9 cellular contexts compared by ENCODE assay signal in genomic region chr5:171342362-171343111, GRCh38. TPM values are rescaled to one million over a fixed set of nuclear protein-coding genes. Genes with fewer than 3 reads are reported as not detected.
A peak's percentile ranks its signal among the peaks of the same experiment; 100 is the strongest.
DNase-seq lines count a peak whose midpoint lies in the region; ATAC-seq and TF ChIP-seq lines count a peak whose summit lies in the region.
"Had no signal": no experiment of that assay in that cellular context is flagged by ENCODE, and none has a peak within 500 bp of the region (broad histone marks: within the 10 kb centered on the region; RNA-seq: fewer than 3 reads in every experiment).

No MANE protein-coding gene starts in this region.

- no peak overlapping the region for H3K27ac Mint-ChIP-seq in activated CD4-positive, alpha-beta memory T cell treated with anti-CD3 and anti-CD28 coated beads, Interleukin-2, amount 10 ng/mL, durations not matched to agents 7 days and 5 days
- no peak overlapping the region for H3K27ac Mint-ChIP-seq in glutamatergic neuron (ENCODE audit: unreplicated experiment)

- no peak overlapping the region for H3K4me3 Mint-ChIP-seq in activated CD4-positive, alpha-beta memory T cell treated with anti-CD3 and anti-CD28 coated beads, Interleukin-2, amount 10 ng/mL, durations not matched to agents 7 days and 5 days
- H3K4me3 Mint-ChIP-seq in glutamatergic neuron (ENCODE audit: unreplicated experiment) = no peak overlapping the region

- peak; percentile 63 for ATAC-seq in HG02588 (IDR thresholded peaks at IDR 0.05; ENCODE audit: unreplicated experiment)

- TF ChIP-seq CTCF in cardiac muscle cell (IDR thresholded peaks at IDR 0.05; ENCODE audit: low read depth, low read length) (peak; percentile 73), glutamatergic neuron (IDR thresholded peaks at IDR 0.05; ENCODE audit: partially characterized antibody, unreplicated experiment) (peak; percentile 71), retinal pigment epithelial cell (conservative IDR thresholded peaks at IDR 0.05; ENCODE audit: low read depth, low read length) (peak; percentile 80)

- POLR2A ChIA-PET in activated CD4-positive, alpha-beta memory T cell treated with anti-CD3 and anti-CD28 coated beads, Interleukin-2, amount 10 ng/mL, durations not matched to agents 7 days and 5 days (lab: Charles Lee) = no interaction called here

- no peaks in the 10 kb centered on the region for H3K36me3 Mint-ChIP-seq in activated CD4-positive, alpha-beta memory T cell treated with anti-CD3 and anti-CD28 coated beads, Interleukin-2, amount 10 ng/mL, durations not matched to agents 7 days and 5 days (ENCODE audit: low read depth)
- no peaks in the 10 kb centered on the region for H3K36me3 Mint-ChIP-seq in glutamatergic neuron (ENCODE audit: unreplicated experiment)

- no peaks in the 10 kb centered on the region for H3K36me3 ChIP-seq in cardiac muscle cell

- H3K27ac ChIP-seq in cardiac muscle cell = no peak overlapping the region
- H3K27ac ChIP-seq: epithelial cell of prostate had no signal

- H3K27me3 Mint-ChIP-seq in activated CD4-positive, alpha-beta memory T cell treated with anti-CD3 and anti-CD28 coated beads, Interleukin-2, amount 10 ng/mL, durations not matched to agents 7 days and 5 days = peaks cover 16% of the 10 kb centered on the region
- H3K27me3 Mint-ChIP-seq in glutamatergic neuron (ENCODE audit: unreplicated experiment) = peaks cover 2% of the 10 kb centered on the region

- CTCF ChIA-PET in activated CD4-positive, alpha-beta memory T cell treated with anti-CD3 and anti-CD28 coated beads, Interleukin-2, amount 10 ng/mL, durations not matched to agents 7 days and 5 days (lab: Charles Lee) = interaction anchor here (0.7 to 8.5 kb wide), 5 partner anchors 9 to 135 kb away, joined by 3 to 54 read pairs (median 4); no protein-coding TSS in a partner anchor

- peaks cover 14% of the 10 kb centered on the region for H3K27me3 ChIP-seq in cardiac muscle cell

- H3K9me3 ChIP-seq in cardiac muscle cell (ENCODE audit: low read depth) = no peaks in the 10 kb centered on the region

- H3K4me3 ChIP-seq in cardiac muscle cell (no peak overlapping the region), retinal pigment epithelial cell (ENCODE audit: low read length) (no peak overlapping the region)

- intact Hi-C loops in cardiac septum (cut with DNase I) = loop anchor here (10.0 kb wide), 1 partner anchor 528 kb away; no protein-coding TSS in a partner anchor

- H3K4me1 Mint-ChIP-seq in activated CD4-positive, alpha-beta memory T cell treated with anti-CD3 and anti-CD28 coated beads, Interleukin-2, amount 10 ng/mL, durations not matched to agents 7 days and 5 days = no peaks in the 10 kb centered on the region
- H3K4me1 Mint-ChIP-seq in glutamatergic neuron (ENCODE audit: low read depth, unreplicated experiment) = peaks cover 11% of the 10 kb centered on the region

- no peaks in the 10 kb centered on the region for H3K4me1 ChIP-seq in cardiac muscle cell (ENCODE audit: low read depth)

- H3K9me3 Mint-ChIP-seq in activated CD4-positive, alpha-beta memory T cell treated with anti-CD3 and anti-CD28 coated beads, Interleukin-2, amount 10 ng/mL, durations not matched to agents 7 days and 5 days = no peaks in the 10 kb centered on the region
- H3K9me3 Mint-ChIP-seq in glutamatergic neuron (ENCODE audit: unreplicated experiment) = peaks cover 2% of the 10 kb centered on the region

- DNase-seq in cardiac muscle cell (ENCODE audit: low read depth in 1 of 2, low spot score in 1 of 2) = peak; percentile 73 to 77
- DNase-seq in cardiac septum (ENCODE audit: low spot score) = no peak
- DNase-seq in NCI-H2196 (lab: John Stamatoyannopoulos, UW; ENCODE audit: unreplicated experiment) = peak; percentile 69
- DNase-seq in activated CD4-positive, alpha-beta memory T cell treated with anti-CD3 and anti-CD28 coated beads, Interleukin-2, amount 10 ng/mL, durations not matched to agents 7 days and 5 days = peak; percentile 36
- peak; percentile 47 for DNase-seq in glutamatergic neuron
- DNase-seq in retinal pigment epithelial cell (ENCODE audit: low read depth) = no peak
- no peak for DNase-seq in stimulated activated naive CD4-positive, alpha-beta T cell treated with Interleukin-2 at 50 U/mL for 16 hours (lab: John Stamatoyannopoulos, UW)

RNA-seq across cellular contexts. Expression of gene TLX3, which starts 33.5 kb away (rescaled TPM):
- total RNA-seq in cardiac muscle cell (not detected in 2 replicates), cardiac septum (not detected), glutamatergic neuron (ENCODE audit: unreplicated experiment) (161 TPM)
- not detected in 2 replicates for polyA plus RNA-seq in cardiac muscle cell
- total RNA-seq in activated CD4-positive, alpha-beta memory T cell treated with anti-CD3 and anti-CD28 coated beads, Interleukin-2, amount 10 ng/mL, durations not matched to agents 7 days and 5 days = not detected

RNA-seq across cellular contexts. Expression of gene NPM1, which starts 45.1 kb away (rescaled TPM):
- total RNA-seq in cardiac muscle cell = 660 and 1,115 TPM in 2 replicates
- polyA plus RNA-seq in cardiac muscle cell = 389 and 578 TPM in 2 replicates
- total RNA-seq in cardiac septum = 412 TPM
- 1,000 to 10,000 TPM; 1,119 to 1,157 TPM for total RNA-seq in activated CD4-positive, alpha-beta memory T cell treated with anti-CD3 and anti-CD28 coated beads, Interleukin-2, amount 10 ng/mL, durations not matched to agents 7 days and 5 days
- total RNA-seq in glutamatergic neuron (ENCODE audit: unreplicated experiment) = 600 TPM

Comparison
In these comparisons a context has a peak if more than half of its experiments do, and no peak if none do; other contexts are left out.
1. DNase-seq: peak in cardiac muscle cell (2 of 2), NCI-H2196 (single experiment), activated CD4-positive, alpha-beta memory T cell treated with anti-CD3 and anti-CD28 coated beads, Interleukin-2, amount 10 ng/mL, durations not matched to agents 7 days and 5 days (single experiment) and glutamatergic neuron (single experiment); none in cardiac septum (single experiment), retinal pigment epithelial cell (single experiment) and stimulated activated naive CD4-positive, alpha-beta T cell treated with Interleukin-2 at 50 U/mL for 16 hours (single experiment).
2. RNA of gene TLX3, which starts 33.5 kb away (total RNA-seq): 161 TPM in glutamatergic neuron (single experiment); not detected in cardiac septum (single experiment), not detected in cardiac muscle cell and not detected in activated CD4-positive, alpha-beta memory T cell treated with anti-CD3 and anti-CD28 coated beads, Interleukin-2, amount 10 ng/mL, durations not matched to agents 7 days and 5 days; every median in the first group is over 100 times any median in the second.
3. Peak in every context shown above with its lines, with median percentiles within 50 percentile points of each other: CTCF ChIP-seq.